Comparison of ENCODE assay signal across 9 cellular contexts in genomic region chrX:54920610-54921426, GRCh38. TPM values are rescaled to one million over a fixed set of nuclear protein-coding genes. Genes with fewer than 3 reads are reported as not detected.
DNase-seq lines count a peak whose midpoint lies in the region; ATAC-seq and TF ChIP-seq lines count a peak whose summit lies in the region.
"Had no signal": no experiment of that assay in that cellular context is flagged by ENCODE, and none has a peak within 500 bp of the region (broad histone marks: within the 10 kb centered on the region; RNA-seq: fewer than 3 reads in every experiment).

A gene with protein sequence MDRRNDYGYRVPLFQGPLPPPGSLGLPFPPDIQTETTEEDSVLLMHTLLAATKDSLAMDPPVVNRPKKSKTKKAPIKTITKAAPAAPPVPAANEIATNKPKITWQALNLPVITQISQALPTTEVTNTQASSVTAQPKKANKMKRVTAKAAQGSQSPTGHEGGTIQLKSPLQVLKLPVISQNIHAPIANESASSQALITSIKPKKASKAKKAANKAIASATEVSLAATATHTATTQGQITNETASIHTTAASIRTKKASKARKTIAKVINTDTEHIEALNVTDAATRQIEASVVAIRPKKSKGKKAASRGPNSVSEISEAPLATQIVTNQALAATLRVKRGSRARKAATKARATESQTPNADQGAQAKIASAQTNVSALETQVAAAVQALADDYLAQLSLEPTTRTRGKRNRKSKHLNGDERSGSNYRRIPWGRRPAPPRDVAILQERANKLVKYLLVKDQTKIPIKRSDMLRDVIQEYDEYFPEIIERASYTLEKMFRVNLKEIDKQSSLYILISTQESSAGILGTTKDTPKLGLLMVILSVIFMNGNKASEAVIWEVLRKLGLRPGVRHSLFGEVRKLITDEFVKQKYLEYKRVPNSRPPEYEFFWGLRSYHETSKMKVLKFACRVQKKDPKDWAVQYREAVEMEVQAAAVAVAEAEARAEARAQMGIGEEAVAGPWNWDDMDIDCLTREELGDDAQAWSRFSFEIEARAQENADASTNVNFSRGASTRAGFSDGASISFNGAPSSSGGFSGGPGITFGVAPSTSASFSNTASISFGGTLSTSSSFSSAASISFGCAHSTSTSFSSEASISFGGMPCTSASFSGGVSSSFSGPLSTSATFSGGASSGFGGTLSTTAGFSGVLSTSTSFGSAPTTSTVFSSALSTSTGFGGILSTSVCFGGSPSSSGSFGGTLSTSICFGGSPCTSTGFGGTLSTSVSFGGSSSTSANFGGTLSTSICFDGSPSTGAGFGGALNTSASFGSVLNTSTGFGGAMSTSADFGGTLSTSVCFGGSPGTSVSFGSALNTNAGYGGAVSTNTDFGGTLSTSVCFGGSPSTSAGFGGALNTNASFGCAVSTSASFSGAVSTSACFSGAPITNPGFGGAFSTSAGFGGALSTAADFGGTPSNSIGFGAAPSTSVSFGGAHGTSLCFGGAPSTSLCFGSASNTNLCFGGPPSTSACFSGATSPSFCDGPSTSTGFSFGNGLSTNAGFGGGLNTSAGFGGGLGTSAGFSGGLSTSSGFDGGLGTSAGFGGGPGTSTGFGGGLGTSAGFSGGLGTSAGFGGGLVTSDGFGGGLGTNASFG (N-terminal part only) (plus strand): TSS chrX:54920824. CDS start chrX:54922247, 1,423 bp downstream.

- H3K4me1 ChIP-seq in MM.1S (ENCODE audit: low read length) = no peaks in the 10 kb centered on the region
- no peaks in the 10 kb centered on the region for H3K4me1 ChIP-seq in iPS-20b (ENCODE audit: insufficient read depth, low read length)
- no peaks in the 10 kb centered on the region for H3K4me1 ChIP-seq in gastrocnemius medialis
- H3K4me1 ChIP-seq: BLaER1 treated with 17β-estradiol and CSF1 and Interleukin-3, amounts not matched to agents 10 nM and 100 nM had no signal

- no peaks in the 10 kb centered on the region for H3K79me2 ChIP-seq in MM.1S (ENCODE audit: low read length)

- H3K27me3 ChIP-seq in MM.1S (replicated peaks; ENCODE audit: insufficient read depth, low read length) = no peaks in the 10 kb centered on the region
- no peaks in the 10 kb centered on the region for H3K27me3 ChIP-seq in iPS-20b (ENCODE audit: insufficient read depth, low read length)
- H3K27me3 ChIP-seq in gastrocnemius medialis = no peaks in the 10 kb centered on the region

- in situ Hi-C loops in gastrocnemius medialis (cut with MboI; ENCODE audit: low sequenced_read_pairs in 4 of 4) = no loop called here

- no peak within 1 kb of the TSS for H3K9ac ChIP-seq in MM.1S (ENCODE audit: low read length)
- peak within 1 kb of the TSS; percentile 91; the same call in 1 of the 2 replicates for H3K9ac ChIP-seq in iPS-20b (ENCODE audit: low read depth, low read length)
- H3K9ac ChIP-seq: BLaER1 treated with 17β-estradiol and CSF1 and Interleukin-3, amounts not matched to agents 10 nM and 100 nM had no signal

- H3K27ac ChIP-seq in MM.1S (ENCODE audit: low read length) = no peak within 1 kb of the TSS
- H3K27ac ChIP-seq in angular gyrus (ENCODE audit: low read depth, low read length) = peak within 1 kb of the TSS; percentile 87
- H3K27ac ChIP-seq in iPS-20b (ENCODE audit: low read length) = peak within 1 kb of the TSS; percentile 63
- H3K27ac ChIP-seq in gastrocnemius medialis = no peak within 1 kb of the TSS
- H3K27ac ChIP-seq: BLaER1 treated with 17β-estradiol and CSF1 and Interleukin-3, amounts not matched to agents 10 nM and 100 nM had no signal

- H3K36me3 ChIP-seq in MM.1S (replicated peaks; ENCODE audit: insufficient read depth, low read length) (no peaks in the 10 kb centered on the region), iPS-20b (ENCODE audit: insufficient read depth, low read depth, low read length) (peaks cover 38% of the 10 kb centered on the region), gastrocnemius medialis (no peaks in the 10 kb centered on the region)
- H3K36me3 ChIP-seq: BLaER1 treated with 17β-estradiol and CSF1 and Interleukin-3, amounts not matched to agents 10 nM and 100 nM had no signal

- peak within 1 kb of the TSS; percentile 66 for H3K4me2 ChIP-seq in MM.1S (ENCODE audit: low read depth, low read length)
- H3K4me2 ChIP-seq: BLaER1 treated with 17β-estradiol and CSF1 and Interleukin-3, amounts not matched to agents 10 nM and 100 nM had no signal

- DNase-seq in NCI-H1436 (lab: John Stamatoyannopoulos, UW) = peak; percentile 45
- no peak for DNase-seq in NCI-H1436 treated with DMSO at 0.1 percent for 48 hours (lab: John Stamatoyannopoulos, UW)
- DNase-seq in MM.1S = no peak
- DNase-seq in gastrocnemius medialis = no peak
- DNase-seq in foreskin melanocyte = no peak
- DNase-seq in activated CD8-positive, alpha-beta memory T cell treated with anti-CD3 and anti-CD28 coated beads, Interleukin-2, amount 50 U/mL, for 48 hours = no peak

- H3K9me2 ChIP-seq in MM.1S (replicated peaks; ENCODE audit: insufficient read depth, low read length) = no peaks in the 10 kb centered on the region

- peak in 1 of 2 donors; percentile 19 for ATAC-seq in gastrocnemius medialis

- H4K20me1 ChIP-seq in MM.1S (ENCODE audit: insufficient read depth, low read length) = no peaks in the 10 kb centered on the region
- H4K20me1 ChIP-seq: BLaER1 treated with 17β-estradiol and CSF1 and Interleukin-3, amounts not matched to agents 10 nM and 100 nM had no signal

- intact Hi-C loops in gastrocnemius medialis (cut with DNase I; ENCODE audit: low total_unique reads) = no loop called here

- TF ChIP-seq POLR2A in gastrocnemius medialis (IDR thresholded peaks at IDR 0.05) = no peak

- H3K4me3 ChIP-seq in MM.1S (ENCODE audit: low read length) (peak within 1 kb of the TSS; percentile 64), iPS-20b (ENCODE audit: low read length) (peak within 1 kb of the TSS; percentile 98), gastrocnemius medialis (peak within 1 kb of the TSS; percentile 51 to 54 (median 53))
- H3K4me3 ChIP-seq: BLaER1 treated with 17β-estradiol and CSF1 and Interleukin-3, amounts not matched to agents 10 nM and 100 nM had no signal

- TF ChIP-seq CTCF in MM.1S (IDR thresholded peaks at IDR 0.05; ENCODE audit: low read length) = no peak
- no peak for TF ChIP-seq CTCF in gastrocnemius medialis (IDR thresholded peaks at IDR 0.05 in 4 of 5, conservative IDR thresholded peaks at IDR 0.05 in 1 of 5)

- no peaks in the 10 kb centered on the region for H3F3A ChIP-seq in MM.1S (ENCODE audit: insufficient read depth, low read length)

- H3K9me3 ChIP-seq in MM.1S (replicated peaks; ENCODE audit: insufficient read depth, low read length) = no peaks in the 10 kb centered on the region
- no peaks in the 10 kb centered on the region for H3K9me3 ChIP-seq in iPS-20b (ENCODE audit: insufficient read depth, low read depth, low read length)
- no peaks in the 10 kb centered on the region for H3K9me3 ChIP-seq in gastrocnemius medialis

- H2AFZ ChIP-seq in MM.1S (ENCODE audit: low read length) = peak within 1 kb of the TSS; percentile 93

RNA-seq across cellular contexts. Expression of the gene that starts here (rescaled TPM):
- 1 to 10 TPM in 1 of 4 donors, under 1 TPM in 3; 0.12 to 1.2 (median 0.53) TPM for total RNA-seq in gastrocnemius medialis

Comparison
In these comparisons a context has a peak if more than half of its experiments do, and no peak if none do; other contexts are left out.
1. H3K27ac ChIP-seq: peak in angular gyrus (single experiment) and iPS-20b (single experiment); none in MM.1S (single experiment) and gastrocnemius medialis (0 of 4).
2. Peak in every context shown above with its lines, with median percentiles within 50 percentile points of each other: H3K4me3 ChIP-seq.